In the genomic region with DNA sequence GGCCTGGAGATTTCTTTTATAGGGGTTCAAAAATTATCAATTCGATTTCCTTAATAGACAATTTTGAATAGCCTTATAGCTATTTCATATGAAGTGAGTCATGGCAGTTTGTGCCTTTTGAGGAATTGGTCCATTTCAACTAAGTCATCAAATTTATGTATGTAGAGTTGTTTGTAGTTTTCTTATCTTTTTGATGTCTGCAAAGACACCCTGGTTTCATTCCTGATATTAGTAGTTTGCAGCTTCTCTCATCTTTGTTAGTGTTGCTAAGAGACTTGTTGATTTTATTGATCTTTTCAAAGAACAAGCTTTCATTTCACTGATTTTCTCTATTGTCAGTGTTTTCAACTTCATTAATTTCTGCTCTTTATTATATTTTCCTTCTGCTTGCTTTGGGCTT, we compare ENCODE assay signal across 16 cellular contexts. TPM values are rescaled to one million over a fixed set of nuclear protein-coding genes. Genes with fewer than 3 reads are reported as not detected.
DNase-seq lines count a peak whose midpoint lies in the region; ATAC-seq and TF ChIP-seq lines count a peak whose summit lies in the region.
"Had no signal": no experiment of that assay in that cellular context is flagged by ENCODE, and none has a peak within 500 bp of the region (broad histone marks: within the 10 kb centered on the region; RNA-seq: fewer than 3 reads in every experiment).

No MANE protein-coding gene starts in this region.

- H3K9me3 Mint-ChIP-seq in activated CD4-positive, alpha-beta T cell treated with anti-CD3 and anti-CD28 coated beads, Interleukin-2, amount 10 ng/mL, durations not matched to agents 24 days and 14 days = no peaks in the 10 kb centered on the region
- H3K9me3 Mint-ChIP-seq in natural killer cell treated with Interleukin-12 subunit alpha and Interleukin-12 subunit beta and Interleukin-15 and Interleukin-18, amount 100 ng/mL, for 72 hours = no peaks in the 10 kb centered on the region
- no peaks in the 10 kb centered on the region for H3K9me3 Mint-ChIP-seq in natural killer cell
- H3K9me3 Mint-ChIP-seq in central memory CD8-positive, alpha-beta T cell = no peaks in the 10 kb centered on the region
- H3K9me3 Mint-ChIP-seq: CD8-positive, alpha-beta memory T cell; IgD-negative memory B cell had no signal

- H3K27me3 Mint-ChIP-seq in activated CD4-positive, alpha-beta T cell treated with anti-CD3 and anti-CD28 coated beads, Interleukin-2, amount 10 ng/mL, durations not matched to agents 24 days and 14 days = no peaks in the 10 kb centered on the region
- no peaks in the 10 kb centered on the region for H3K27me3 Mint-ChIP-seq in natural killer cell treated with Interleukin-12 subunit alpha and Interleukin-12 subunit beta and Interleukin-15 and Interleukin-18, amount 100 ng/mL, for 72 hours
- no peaks in the 10 kb centered on the region for H3K27me3 Mint-ChIP-seq in natural killer cell (ENCODE audit: low read depth in 2 of 2)
- no peaks in the 10 kb centered on the region for H3K27me3 Mint-ChIP-seq in central memory CD8-positive, alpha-beta T cell
- H3K27me3 Mint-ChIP-seq: CD8-positive, alpha-beta memory T cell; IgD-negative memory B cell had no signal

- no peak for TF ChIP-seq CTCF in natural killer cell (IDR thresholded peaks at IDR 0.05)

- peaks cover 40% of the 10 kb centered on the region for H3K36me3 Mint-ChIP-seq in activated CD4-positive, alpha-beta T cell treated with anti-CD3 and anti-CD28 coated beads, Interleukin-2, amount 10 ng/mL, durations not matched to agents 24 days and 14 days (ENCODE audit: low read depth)
- peaks cover 27% of the 10 kb centered on the region for H3K36me3 Mint-ChIP-seq in natural killer cell treated with Interleukin-12 subunit alpha and Interleukin-12 subunit beta and Interleukin-15 and Interleukin-18, amount 100 ng/mL, for 72 hours
- no peaks in the 10 kb centered on the region for H3K36me3 Mint-ChIP-seq in natural killer cell
- H3K36me3 Mint-ChIP-seq in central memory CD8-positive, alpha-beta T cell (ENCODE audit: insufficient read depth) = peaks cover 28% of the 10 kb centered on the region

- no peak for ATAC-seq in natural killer cell treated with Interleukin-12 subunit alpha and Interleukin-12 subunit beta and Interleukin-15 and Interleukin-18, amount 100 ng/mL, for 72 hours
- ATAC-seq in natural killer cell = no peak
- ATAC-seq in central memory CD8-positive, alpha-beta T cell (replicated peaks; ENCODE audit: extremely low read depth, poor library complexity, severe bottlenecking) = no peak
- no peak for ATAC-seq in GM21825 (IDR thresholded peaks at IDR 0.05; ENCODE audit: unreplicated experiment)
- ATAC-seq in GM21737 (IDR thresholded peaks at IDR 0.05; ENCODE audit: unreplicated experiment) = no peak
- ATAC-seq: HCT116 had no signal

- peak overlapping the region; percentile 74 for H3K27ac Mint-ChIP-seq in activated CD4-positive, alpha-beta T cell treated with anti-CD3 and anti-CD28 coated beads, Interleukin-2, amount 10 ng/mL, durations not matched to agents 24 days and 14 days
- H3K27ac Mint-ChIP-seq in natural killer cell treated with Interleukin-12 subunit alpha and Interleukin-12 subunit beta and Interleukin-15 and Interleukin-18, amount 100 ng/mL, for 72 hours = peak overlapping the region; percentile 9 to 24
- no peak overlapping the region for H3K27ac Mint-ChIP-seq in natural killer cell
- peak overlapping the region; percentile 68 for H3K27ac Mint-ChIP-seq in central memory CD8-positive, alpha-beta T cell (ENCODE audit: low read depth)
- H3K27ac Mint-ChIP-seq: IgD-negative memory B cell had no signal

- intact Hi-C loops in activated CD4-positive, alpha-beta T cell treated with anti-CD3 and anti-CD28 coated beads, Interleukin-2, amount 10 ng/mL, durations not matched to agents 24 days and 14 days (cut with micrococcal nuclease) = loop anchor here (1.0 kb wide), 3 partner anchors 9 to 48 kb away; no protein-coding TSS in a partner anchor
- intact Hi-C loops in natural killer cell (cut with micrococcal nuclease) = no loop called here

- no peak overlapping the region for H3K4me3 Mint-ChIP-seq in activated CD4-positive, alpha-beta T cell treated with anti-CD3 and anti-CD28 coated beads, Interleukin-2, amount 10 ng/mL, durations not matched to agents 24 days and 14 days
- no peak overlapping the region for H3K4me3 Mint-ChIP-seq in natural killer cell treated with Interleukin-12 subunit alpha and Interleukin-12 subunit beta and Interleukin-15 and Interleukin-18, amount 100 ng/mL, for 72 hours
- H3K4me3 Mint-ChIP-seq in natural killer cell = no peak overlapping the region
- H3K4me3 Mint-ChIP-seq in central memory CD8-positive, alpha-beta T cell = no peak overlapping the region
- H3K4me3 Mint-ChIP-seq: IgD-negative memory B cell had no signal

- H3K4me1 Mint-ChIP-seq in activated CD4-positive, alpha-beta T cell treated with anti-CD3 and anti-CD28 coated beads, Interleukin-2, amount 10 ng/mL, durations not matched to agents 24 days and 14 days = peaks cover 45% of the 10 kb centered on the region
- peaks cover 49 to 68% of the 10 kb centered on the region in 2 donors for H3K4me1 Mint-ChIP-seq in natural killer cell treated with Interleukin-12 subunit alpha and Interleukin-12 subunit beta and Interleukin-15 and Interleukin-18, amount 100 ng/mL, for 72 hours (ENCODE audit: low read depth in 2 of 2)
- H3K4me1 Mint-ChIP-seq in natural killer cell = peaks cover 55 to 70% of the 10 kb centered on the region in 2 donors
- H3K4me1 Mint-ChIP-seq in central memory CD8-positive, alpha-beta T cell = peaks cover 73% of the 10 kb centered on the region

- DNase-seq in activated CD4-positive, alpha-beta T cell treated with anti-CD3 and anti-CD28 coated beads, Interleukin-2, amount 10 ng/mL, durations not matched to agents 24 days and 14 days = no peak
- no peak for DNase-seq in activated CD4-positive, alpha-beta T cell treated with anti-CD3 and anti-CD28 coated beads, Interleukin-2, amount 50 U/mL, for 48 hours
- no peak for DNase-seq in natural killer cell treated with Interleukin-12 subunit alpha and Interleukin-12 subunit beta and Interleukin-15 and Interleukin-18, amount 100 ng/mL, for 72 hours (ENCODE audit: low spot score)
- DNase-seq in natural killer cell = no peak
- DNase-seq in central memory CD8-positive, alpha-beta T cell (ENCODE audit: low spot score in 2 of 2) = no peak
- no peak for DNase-seq in NCI-H1092 (lab: John Stamatoyannopoulos, UW)
- DNase-seq: CD8-positive, alpha-beta memory T cell; DMS79; GM23248; NCI-H1930; NCI-H69; RPMI8226 had no signal

RNA-seq across cellular contexts. Expression of a gene that starts 44.2 kb away (rescaled TPM):
- total RNA-seq in activated CD4-positive, alpha-beta T cell treated with anti-CD3 and anti-CD28 coated beads, Interleukin-2, amount 10 ng/mL, durations not matched to agents 24 days and 14 days = 41.8 and 44.4 TPM in 2 replicates
- 100 to 1,000 TPM in 1 of 2 donors, 10 to 100 TPM in 1; 66.3 to 138 TPM for total RNA-seq in natural killer cell treated with Interleukin-12 subunit alpha and Interleukin-12 subunit beta and Interleukin-15 and Interleukin-18, amount 100 ng/mL, for 72 hours
- 10 to 100 TPM; 43.2 to 63.1 (median 55.5) TPM for total RNA-seq in natural killer cell

Comparison
In these comparisons a context has a peak if more than half of its experiments do, and no peak if none do; other contexts are left out.
1. H3K27ac Mint-ChIP-seq: peak in activated CD4-positive, alpha-beta T cell treated with anti-CD3 and anti-CD28 coated beads, Interleukin-2, amount 10 ng/mL, durations not matched to agents 24 days and 14 days (single experiment), natural killer cell treated with Interleukin-12 subunit alpha and Interleukin-12 subunit beta and Interleukin-15 and Interleukin-18, amount 100 ng/mL, for 72 hours (2 of 2) and central memory CD8-positive, alpha-beta T cell (single experiment); none in natural killer cell (0 of 2).